ENCODE assay signal across 7 cellular contexts in the genomic region with DNA sequence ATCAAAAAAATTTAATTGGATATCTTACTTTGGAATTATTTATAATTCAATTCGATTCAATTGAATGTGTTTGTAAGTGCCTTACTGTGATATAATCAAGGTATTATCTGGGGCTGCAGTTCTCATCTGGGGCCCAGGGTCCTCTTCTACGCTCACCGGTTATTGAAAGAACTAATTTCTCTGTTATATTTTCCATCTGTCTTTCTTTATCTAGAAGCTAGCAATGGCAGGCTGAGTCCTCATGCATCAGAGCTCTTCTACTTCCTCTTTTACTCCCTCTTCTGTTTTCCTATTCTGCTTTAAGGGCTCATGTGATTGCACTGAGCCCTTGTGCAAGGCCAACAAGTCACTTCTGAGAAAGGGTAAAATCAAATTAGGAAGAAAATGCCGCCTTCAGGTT.
A peak's percentile ranks its signal among the peaks of the same experiment; 100 is the strongest.
DNase-seq lines count a peak whose midpoint lies in the region; ATAC-seq and TF ChIP-seq lines count a peak whose summit lies in the region.
"Not testable (repeated sequence)": the region's sequence is repeated elsewhere in the genome, so short reads cannot be mapped to it uniquely, and the experiment has no call there.

No MANE protein-coding gene starts in this region.

- peak; percentile 45 for DNase-seq in OCI-LY7 (ENCODE audit: low spot score)
- DNase-seq in germinal center (ENCODE audit: low spot score), result peak; percentile 14

- H3K4me2 ChIP-seq in OCI-LY7 (ENCODE audit: low read length), result not testable (repeated sequence)

- not testable (repeated sequence) for H3K9me3 ChIP-seq in OCI-LY7 (ENCODE audit: low read length)

- not testable (repeated sequence) for H3K4me3 ChIP-seq in OCI-LY7 (ENCODE audit: low read depth, low read length, poor library complexity, severe bottlenecking)

- CTCF ChIA-PET in OCI-LY7 (lab: Charles Lee; ENCODE audit: unreplicated experiment), result not testable (repeated sequence)

- not testable (repeated sequence) for H3K79me2 ChIP-seq in OCI-LY7 (ENCODE audit: insufficient read depth, low read depth, low read length)

- POLR2A ChIA-PET in OCI-LY7 (lab: Charles Lee), result interaction anchor here (0.6 kb wide), 1 partner anchor 828 kb away, joined by 5 read pairs; no protein-coding TSS in a partner anchor

- not testable (repeated sequence) for H3K9me2 ChIP-seq in OCI-LY7 (ENCODE audit: insufficient read depth, low read length)

- not testable (repeated sequence) for BruUV-seq in OCI-LY7 (replicated peaks; lab: Mats Ljungman, UMichigan)

- not testable (repeated sequence) for H3K27ac ChIP-seq in OCI-LY7 (ENCODE audit: low read depth, low read length, poor library complexity, severe bottlenecking)

- H3K4me1 ChIP-seq in OCI-LY7 (ENCODE audit: insufficient read depth, low read length, poor library complexity, severe bottlenecking), result peaks cover 11% of the 10 kb centered on the region

- not testable (repeated sequence) for H2AFZ ChIP-seq in OCI-LY7 (ENCODE audit: low read length)

- TF ChIP-seq CTCF in OCI-LY7 (conservative IDR thresholded peaks at IDR 0.05; ENCODE audit: low read length), result not testable (repeated sequence)

- intact Hi-C loops in OCI-LY7 (cut with micrococcal nuclease; ENCODE audit: unreplicated experiment), result loop anchor here (5.0 kb wide), 2 partner anchors 40 to 145 kb away; no protein-coding TSS in a partner anchor

- not testable (repeated sequence) for H4K20me1 ChIP-seq in OCI-LY7 (ENCODE audit: insufficient read depth, low read length)

- H3K36me3 ChIP-seq in OCI-LY7 (ENCODE audit: insufficient read depth, low read length), result not testable (repeated sequence)

- ATAC-seq in GM18867 (IDR thresholded peaks at IDR 0.05; ENCODE audit: unreplicated experiment) (peak; percentile 86), GM21360 (IDR thresholded peaks at IDR 0.05; ENCODE audit: unreplicated experiment) (peak; percentile 94), HG02610 (IDR thresholded peaks at IDR 0.05; ENCODE audit: unreplicated experiment) (peak; percentile 72), HG03064 (IDR thresholded peaks at IDR 0.05; ENCODE audit: low read depth, unreplicated experiment) (peak; percentile 68), HG03558 (IDR thresholded peaks at IDR 0.05; ENCODE audit: extremely low read depth, unreplicated experiment) (peak; percentile 86)
